ENCODE assay signal across 28 cellular contexts in genomic region chrX:8306296-8306975, GRCh38.
"Had no signal": no experiment of that assay in that cellular context is flagged by ENCODE, and none has a peak within 500 bp of the region (broad histone marks: within the 10 kb centered on the region; RNA-seq: fewer than 3 reads in every experiment).

No MANE protein-coding gene starts in this region.

- H3K4me3 Mint-ChIP-seq: activated CD8-positive, alpha-beta T cell treated with anti-CD3 and anti-CD28 coated beads for 36 hours; activated naive CD8-positive, alpha-beta T cell treated with anti-CD3 and anti-CD28 coated beads, Interleukin-2, amount 10 ng/mL, durations not matched to agents 7 days and 5 days; IgD-negative memory B cell had no signal

- H3K27ac ChIP-seq: adrenal gland, ascending aorta, brain microvascular endothelial cell, cardiac muscle cell, RWPE1, SJCRH30, WERI-Rb-1 had no signal

- H3K27me3 Mint-ChIP-seq: activated CD8-positive, alpha-beta T cell treated with anti-CD3 and anti-CD28 coated beads for 36 hours; activated naive CD8-positive, alpha-beta T cell treated with anti-CD3 and anti-CD28 coated beads, Interleukin-2, amount 10 ng/mL, durations not matched to agents 7 days and 5 days; IgD-negative memory B cell had no signal

- ATAC-seq: activated CD8-positive, alpha-beta T cell treated with anti-CD3 and anti-CD28 coated beads for 36 hours; Panc1 had no signal

- H3K27ac Mint-ChIP-seq: activated CD8-positive, alpha-beta T cell treated with anti-CD3 and anti-CD28 coated beads for 36 hours; activated naive CD8-positive, alpha-beta T cell treated with anti-CD3 and anti-CD28 coated beads, Interleukin-2, amount 10 ng/mL, durations not matched to agents 7 days and 5 days; IgD-negative memory B cell had no signal

- H3K36me3 Mint-ChIP-seq: activated naive CD8-positive, alpha-beta T cell treated with anti-CD3 and anti-CD28 coated beads, Interleukin-2, amount 10 ng/mL, durations not matched to agents 7 days and 5 days had no signal

- H3K4me1 Mint-ChIP-seq: activated naive CD8-positive, alpha-beta T cell treated with anti-CD3 and anti-CD28 coated beads, Interleukin-2, amount 10 ng/mL, durations not matched to agents 7 days and 5 days had no signal

- DNase-seq: activated CD4-positive, alpha-beta T cell treated with anti-CD3 and anti-CD28 coated beads for 4 hours; activated CD8-positive, alpha-beta memory T cell treated with anti-CD3 and anti-CD28 coated beads, Interleukin-2, amount 50 U/mL, for 48 hours; activated CD8-positive, alpha-beta T cell treated with anti-CD3 and anti-CD28 coated beads for 36 hours; activated naive CD4-positive, alpha-beta T cell treated with anti-CD3 and anti-CD28 coated beads, Interleukin-2, amount 50 U/mL, for 16 hours; activated naive CD8-positive, alpha-beta T cell treated with anti-CD3 and anti-CD28 coated beads, Interleukin-2, amount 10 ng/mL, durations not matched to agents 7 days and 5 days; activated T-cell treated with anti-CD3 and anti-CD28 coated beads, Interleukin-2, amount 50 U/mL, for 1 hour; adrenal gland; brain microvascular endothelial cell; KG1; NCI-H1092; NCI-H1417; NCI-H1930; NCI-H2171 treated with DMSO at 0.1 percent for 48 hours; NCI-H226; NCI-H510A; NCI-H526 treated with DMSO at 0.1 percent for 48 hours; NCI-H82; OCI-M1; Right ventricle myocardium superior; SJCRH30; SK-N-SH; T-helper 1 cell; WERI-Rb-1 had no signal
